ENCODE assay signal across 14 cellular contexts in genomic region chr22:30392661-30393321, GRCh38. TPM values are rescaled to one million over a fixed set of nuclear protein-coding genes. Genes with fewer than 3 reads are reported as not detected.
A peak's percentile ranks its signal among the peaks of the same experiment; 100 is the strongest.
DNase-seq lines count a peak whose midpoint lies in the region; ATAC-seq, FAIRE-seq and TF ChIP-seq lines count a peak whose summit lies in the region.
"Had no signal": no experiment of that assay in that cellular context is flagged by ENCODE, and none has a peak within 500 bp of the region (broad histone marks: within the 10 kb centered on the region; RNA-seq: fewer than 3 reads in every experiment).

No MANE protein-coding gene starts in this region.

- H3K4me1 ChIP-seq in Loucy (ENCODE audit: insufficient read depth, low read length, poor library complexity, severe bottlenecking) (peaks cover 35% of the 10 kb centered on the region), K562 (replicated peaks in 1 of 2; ENCODE audit: control insufficient read depth in 2 of 2, insufficient read depth in 2 of 2, low read length in 2 of 2) (peaks cover 9 to 33% of the 10 kb centered on the region in 2 experiments; a peak in 3 of 5 replicates)

- intact Hi-C loops in K562 (cut with micrococcal nuclease): loop anchor here (5.0 kb wide), 2 partner anchors 55 to 365 kb away; no protein-coding TSS in a partner anchor

- no peaks in the 10 kb centered on the region for H3K27me3 ChIP-seq in Loucy (ENCODE audit: insufficient read depth, low read length, poor library complexity, severe bottlenecking)
- H3K27me3 ChIP-seq in K562 (ENCODE audit: control insufficient read depth in 2 of 2, insufficient read depth in 2 of 2, low read length in 2 of 2): no peaks in the 10 kb centered on the region
- H3K27me3 ChIP-seq: adrenal gland had no signal

- H2AFZ ChIP-seq in Loucy (ENCODE audit: low read length): peak overlapping the region; percentile 65
- no peak overlapping the region for H2AFZ ChIP-seq in K562 (ENCODE audit: low read depth, low read length)

- TF ChIP-seq RAD21 in K562 (CRISPR knock-in tag; conservative IDR thresholded peaks at IDR 0.05 in 1 of 2, IDR thresholded peaks at IDR 0.05 in 1 of 2): no peak

- POLR2A ChIA-PET in K562 (lab: Yijun Ruan, JAX): interaction anchor here (0.5 to 1.8 kb wide), 4 partner anchors 17 to 553 kb away, joined by 3 to 4 read pairs (median 4); partner anchors contain the start of genes CCDC157 and SF3A1

- in situ Hi-C loops in K562 (cut with MboI): loop anchor here (5.0 to 25.0 kb wide), 5 partner anchors 35 to 362 kb away; partner anchors contain the start of genes MTFP1 and OSM

- H3F3A ChIP-seq in Loucy (ENCODE audit: low read depth): no peaks in the 10 kb centered on the region

- H3K27ac ChIP-seq in K562 (ENCODE audit: extremely low read depth, low read depth, low read length): no peak overlapping the region
- H3K27ac ChIP-seq: adrenal gland had no signal

- no peak for TF ChIP-seq POLR2A in K562 (conservative IDR thresholded peaks at IDR 0.05)

- H3K9ac ChIP-seq in Loucy (ENCODE audit: low read depth, low read length, poor library complexity, severe bottlenecking) (no peak overlapping the region), K562 (ENCODE audit: insufficient read depth in 1 of 2, low read depth in 2 of 2, low read length in 2 of 2) (peak overlapping the region in 1 of 2 experiments; percentile 64; a peak in 2 of 4 replicates)

- CTCF ChIA-PET in K562 (lab: Yijun Ruan, JAX; ENCODE audit: low intra/inter-chr PET ratio): interaction anchor here (0.5 kb wide), 1 partner anchor 89 kb away, joined by 5 read pairs; no protein-coding TSS in a partner anchor

- BruUV-seq in K562 (replicated peaks; lab: Mats Ljungman, UMichigan): no TSS peak

- H3K9me1 ChIP-seq in K562 (ENCODE audit: control insufficient read depth, insufficient read depth, low read length): no peaks in the 10 kb centered on the region

- peak; percentile 29; the same call in 2 of the 3 replicates for ATAC-seq in K562
- no peak for ATAC-seq in HG03457 (IDR thresholded peaks at IDR 0.05; ENCODE audit: unreplicated experiment)
- ATAC-seq: Right ventricle myocardium inferior had no signal

- no peak overlapping the region for H3K4me3 ChIP-seq in Loucy (ENCODE audit: low read length, poor library complexity, severe bottlenecking)
- H3K4me3 ChIP-seq in K562: no peak overlapping the region
- H3K4me3 ChIP-seq: adrenal gland had no signal

- no peak for TF ChIP-seq EP300 in K562 (IDR thresholded peaks at IDR 0.05; ENCODE audit: low read length)

- H3K36me3 ChIP-seq in Loucy (ENCODE audit: insufficient read depth, low read length): no peaks in the 10 kb centered on the region
- H3K36me3 ChIP-seq in K562 (ENCODE audit: control insufficient read depth, insufficient read depth, low read length): no peaks in the 10 kb centered on the region
- H3K36me3 ChIP-seq: adrenal gland had no signal

- peak; percentile 17 for DNase-seq in NOMO-1 treated with DMSO at 0.1 percent for 48 hours (lab: John Stamatoyannopoulos, UW; ENCODE audit: unreplicated experiment)
- DNase-seq in NOMO-1 (lab: John Stamatoyannopoulos, UW; ENCODE audit: unreplicated experiment in 2 of 2): no peak
- no peak for DNase-seq in K562 (ENCODE audit: extremely low read depth in 1 of 4, low spot score in 3 of 4)
- DNase-seq in retina: peak; percentile 44
- no peak for DNase-seq in DMS79 (lab: John Stamatoyannopoulos, UW)
- DNase-seq in NCI-H1930 (lab: John Stamatoyannopoulos, UW): no peak
- DNase-seq: adrenal gland; naive B cell; NCI-H2171; stimulated activated CD4-positive, alpha-beta T cell treated with anti-CD3 and anti-CD28 coated beads, Interleukin-2, amount 100 ng/mL, for 24 hours had no signal

- no peaks in the 10 kb centered on the region for H3K9me3 ChIP-seq in Loucy (ENCODE audit: insufficient read depth, low read depth, low read length)
- peaks cover 8% of the 10 kb centered on the region; the same call in 1 of the 2 replicates for H3K9me3 ChIP-seq in K562 (replicated peaks; ENCODE audit: control insufficient read depth, insufficient read depth, low read depth, low read length)
- H3K9me3 ChIP-seq: adrenal gland had no signal

- H4K20me1 ChIP-seq in Loucy (ENCODE audit: insufficient read depth, low read length, poor library complexity, severe bottlenecking) (peaks cover 3% of the 10 kb centered on the region), K562 (replicated peaks; ENCODE audit: control insufficient read depth, insufficient read depth, low read length) (0 out of 2 replicates have a peak, but pooled peaks cover 2% of the 10 kb centered on the region)

- no peak for FAIRE-seq in K562 (lab: Jason Lieb, UNC)
- FAIRE-seq: endometrium had no signal

- H3K4me2 ChIP-seq in Loucy (ENCODE audit: low read depth, low read length, poor library complexity, severe bottlenecking) (peak overlapping the region; percentile 20), K562 (ENCODE audit: insufficient read depth, low read length) (no peak overlapping the region)

- TF ChIP-seq CTCF in Loucy (conservative IDR thresholded peaks at IDR 0.05; ENCODE audit: low read length) (no peak), K562 (IDR thresholded peaks at IDR 0.05 in 2 of 3, conservative IDR thresholded peaks at IDR 0.05 in 1 of 3; ENCODE audit: insufficient read depth in 2 of 3, low read depth in 1 of 3, low read length in 3 of 3) (no peak)

- H3K9me2 ChIP-seq in Loucy (replicated peaks; ENCODE audit: low read depth, low read length): no peaks in the 10 kb centered on the region

- 28% methylated on average over 2 of the region's 9 CpGs for WGBS in K562 (ENCODE audit: insufficient coverage, low coverage, missing lambda C conversion rate)

- peaks cover 11% of the 10 kb centered on the region for H3K79me2 ChIP-seq in Loucy (ENCODE audit: insufficient read depth, low read length)
- H3K79me2 ChIP-seq in K562 (ENCODE audit: control insufficient read depth, insufficient read depth, low read length): no peaks in the 10 kb centered on the region

RNA-seq across cellular contexts. Expression of gene SEC14L2, which starts 4.0 kb away (rescaled TPM):
- total RNA-seq in K562 (2011; cell fraction: chromatin; rRNA removed; ENCODE audit: low replicate concordance): 0.44 and 0.46 TPM in 2 replicates
- total RNA-seq in K562 (2011; cell fraction: nucleolus; rRNA removed): 0.67 and 1.1 TPM in 2 replicates
- 0.81 and 1.2 TPM in 2 replicates for total RNA-seq in K562 (2011; cell fraction: nucleoplasm; rRNA removed)
- total RNA-seq in K562 (2014; rRNA removed): 0.05 and 0.08 TPM in 2 replicates
- total RNA-seq in K562 (2014; rRNA removed; fragmentation: Illumina TruSeq; extraction: Trizol): 0.04 and 0.06 TPM in 2 replicates
- total RNA-seq in K562 (2015; rRNA removed; fragmentation: Illumina TruSeq; extraction: Trizol): 0.11 TPM in 2 replicates
- total RNA-seq in K562 (2021): 0.04 and 0.16 TPM in 2 replicates
- polyA plus RNA-seq in K562 (2011; rRNA removed): 0.07 and 0.11 TPM in 2 replicates
- 0.03 and 0.07 TPM in 2 replicates for polyA plus RNA-seq in K562 (2011; cell fraction: cytosol; rRNA removed)
- polyA plus RNA-seq in K562 (2011; cell fraction: nucleus; rRNA removed): 0.23 and 0.29 TPM in 2 replicates
- 0.36 and 0.39 TPM in 2 replicates for polyA plus RNA-seq in K562 (2012)
- 0.06 and 0.12 TPM in 2 replicates for polyA plus RNA-seq in K562 (2014; fragmentation: Illumina TruSeq; extraction: Trizol)
- polyA plus RNA-seq in K562 (2014; fragmentation: Nextera tagmentation; extraction: Ambion mirVana): under 1 TPM; 0.10 to 0.17 TPM
- polyA plus RNA-seq in K562 (2014; rRNA removed): 0.03 TPM in 1 of 2 replicates, not detected in the other
- polyA minus RNA-seq in K562 (2011; rRNA and poly(A)+ RNA removed): 0.21 and 0.46 TPM in 2 replicates
- not detected in 2 replicates for polyA minus RNA-seq in K562 (2011; cell fraction: cytosol; rRNA and poly(A)+ RNA removed)
- polyA minus RNA-seq in K562 (2011; cell fraction: nucleus; rRNA and poly(A)+ RNA removed): 0.54 and 1.3 TPM in 2 replicates

RNA-seq across cellular contexts. Expression of gene RNF215, which starts 5.6 kb away (rescaled TPM):
- total RNA-seq in K562 (2011; cell fraction: chromatin; rRNA removed; ENCODE audit: low replicate concordance): 27.4 and 48.7 TPM in 2 replicates
- 28.0 and 30.2 TPM in 2 replicates for total RNA-seq in K562 (2011; cell fraction: nucleolus; rRNA removed)
- 20.8 and 23.6 TPM in 2 replicates for total RNA-seq in K562 (2011; cell fraction: nucleoplasm; rRNA removed)
- 4.0 and 4.7 TPM in 2 replicates for total RNA-seq in K562 (2014; rRNA removed)
- 1.7 and 2.7 TPM in 2 replicates for total RNA-seq in K562 (2014; rRNA removed; fragmentation: Illumina TruSeq; extraction: Trizol)
- 2.2 and 2.3 TPM in 2 replicates for total RNA-seq in K562 (2015; rRNA removed; fragmentation: Illumina TruSeq; extraction: Trizol)
- 6.8 and 9.2 TPM in 2 replicates for total RNA-seq in K562 (2021)
- 5.6 and 7.1 TPM in 2 replicates for polyA plus RNA-seq in K562 (2011; rRNA removed)
- polyA plus RNA-seq in K562 (2011; cell fraction: cytosol; rRNA removed): 5.7 and 6.6 TPM in 2 replicates
- 45.1 and 65.6 TPM in 2 replicates for polyA plus RNA-seq in K562 (2011; cell fraction: nucleus; rRNA removed)
- polyA plus RNA-seq in K562 (2012): 4.8 and 8.3 TPM in 2 replicates
- polyA plus RNA-seq in K562 (2014; fragmentation: Illumina TruSeq; extraction: Trizol): 2.1 and 3.9 TPM in 2 replicates
- under 1 TPM; 0.08 to 0.10 TPM for polyA plus RNA-seq in K562 (2014; fragmentation: Nextera tagmentation; extraction: Ambion mirVana)
- 7.2 and 9.8 TPM in 2 replicates for polyA plus RNA-seq in K562 (2014; rRNA removed)
- 2.4 and 4.7 TPM in 2 replicates for polyA minus RNA-seq in K562 (2011; rRNA and poly(A)+ RNA removed)
- 4.0 and 6.6 TPM in 2 replicates for polyA minus RNA-seq in K562 (2011; cell fraction: cytosol; rRNA and poly(A)+ RNA removed)
- 7.2 and 8.2 TPM in 2 replicates for polyA minus RNA-seq in K562 (2011; cell fraction: nucleus; rRNA and poly(A)+ RNA removed)

RNA-seq across cellular contexts. Expression of gene MTFP1, which starts 32.8 kb away (rescaled TPM):
- 10.0 and 26.7 TPM in 2 replicates for total RNA-seq in K562 (2011; cell fraction: chromatin; rRNA removed; ENCODE audit: low replicate concordance)
- 43.5 and 54.1 TPM in 2 replicates for total RNA-seq in K562 (2011; cell fraction: nucleolus; rRNA removed)
- total RNA-seq in K562 (2011; cell fraction: nucleoplasm; rRNA removed): 28.7 and 33.9 TPM in 2 replicates
- total RNA-seq in K562 (2014; rRNA removed) (52.0 and 66.0 TPM in 2 replicates), K562 (2014; rRNA removed; fragmentation: Illumina TruSeq; extraction: Trizol) (25.2 and 30.1 TPM in 2 replicates), K562 (2015; rRNA removed; fragmentation: Illumina TruSeq; extraction: Trizol) (34.0 and 38.4 TPM in 2 replicates), K562 (2021) (43.3 and 45.8 TPM in 2 replicates)
- polyA plus RNA-seq in K562 (2011; rRNA removed) (24.0 and 37.7 TPM in 2 replicates), K562 (2014; fragmentation: Illumina TruSeq; extraction: Trizol) (22.5 and 35.0 TPM in 2 replicates), K562 (2014; fragmentation: Nextera tagmentation; extraction: Ambion mirVana) (10 to 100 TPM; 10.7 to 17.5 TPM), K562 (2014; rRNA removed) (41.8 and 42.0 TPM in 2 replicates)
- 52.1 and 102 TPM in 2 replicates for polyA plus RNA-seq in K562 (2011; cell fraction: cytosol; rRNA removed)
- polyA plus RNA-seq in K562 (2011; cell fraction: nucleus; rRNA removed): 36.8 and 44.5 TPM in 2 replicates
- polyA plus RNA-seq in K562 (2012): 37.8 and 39.6 TPM in 2 replicates
- 12.5 and 13.8 TPM in 2 replicates for polyA minus RNA-seq in K562 (2011; rRNA and poly(A)+ RNA removed)
- polyA minus RNA-seq in K562 (2011; cell fraction: cytosol; rRNA and poly(A)+ RNA removed): 18.5 and 20.8 TPM in 2 replicates
- 19.5 and 23.8 TPM in 2 replicates for polyA minus RNA-seq in K562 (2011; cell fraction: nucleus; rRNA and poly(A)+ RNA removed)

RNA-seq across cellular contexts. Expression of gene CCDC157, which starts 36.0 kb away (rescaled TPM):
- 1.1 and 2.6 TPM in 2 replicates for total RNA-seq in K562 (2011; cell fraction: chromatin; rRNA removed; ENCODE audit: low replicate concordance)
- 2.2 and 2.4 TPM in 2 replicates for total RNA-seq in K562 (2011; cell fraction: nucleolus; rRNA removed)
- total RNA-seq in K562 (2011; cell fraction: nucleoplasm; rRNA removed): 1.3 and 1.4 TPM in 2 replicates
- total RNA-seq in K562 (2014; rRNA removed) (1.00 and 1.0 TPM in 2 replicates), K562 (2014; rRNA removed; fragmentation: Illumina TruSeq; extraction: Trizol) (0.18 and 0.22 TPM in 2 replicates), K562 (2015; rRNA removed; fragmentation: Illumina TruSeq; extraction: Trizol) (0.34 and 0.47 TPM in 2 replicates), K562 (2021) (0.80 and 0.85 TPM in 2 replicates)
- polyA plus RNA-seq in K562 (2011; rRNA removed) (1.3 and 1.4 TPM in 2 replicates), K562 (2014; fragmentation: Illumina TruSeq; extraction: Trizol) (0.68 and 0.94 TPM in 2 replicates), K562 (2014; fragmentation: Nextera tagmentation; extraction: Ambion mirVana) (under 1 TPM; 0.04 to 0.18 TPM), K562 (2014; rRNA removed) (0.85 and 0.95 TPM in 2 replicates)
- polyA plus RNA-seq in K562 (2011; cell fraction: cytosol; rRNA removed): 2.2 and 3.5 TPM in 2 replicates
- 1.9 and 3.3 TPM in 2 replicates for polyA plus RNA-seq in K562 (2011; cell fraction: nucleus; rRNA removed)
- 0.96 and 1.1 TPM in 2 replicates for polyA plus RNA-seq in K562 (2012)
- polyA minus RNA-seq in K562 (2011; rRNA and poly(A)+ RNA removed): 0.33 and 0.46 TPM in 2 replicates
- not detected in 2 replicates for polyA minus RNA-seq in K562 (2011; cell fraction: cytosol; rRNA and poly(A)+ RNA removed)
- polyA minus RNA-seq in K562 (2011; cell fraction: nucleus; rRNA and poly(A)+ RNA removed): 0.67 and 1.8 TPM in 2 replicates

RNA-seq across cellular contexts. Expression of gene SF3A1, which starts 36.1 kb away (rescaled TPM):
- total RNA-seq in K562 (2011; cell fraction: chromatin; rRNA removed; ENCODE audit: low replicate concordance): 97.8 and 155 TPM in 2 replicates
- 57.5 and 59.2 TPM in 2 replicates for total RNA-seq in K562 (2011; cell fraction: nucleolus; rRNA removed)
- 64.3 and 68.5 TPM in 2 replicates for total RNA-seq in K562 (2011; cell fraction: nucleoplasm; rRNA removed)
- total RNA-seq in K562 (2014; rRNA removed): 53.7 and 89.0 TPM in 2 replicates
- total RNA-seq in K562 (2014; rRNA removed; fragmentation: Illumina TruSeq; extraction: Trizol): 12.3 and 12.8 TPM in 2 replicates
- 13.0 and 21.3 TPM in 2 replicates for total RNA-seq in K562 (2015; rRNA removed; fragmentation: Illumina TruSeq; extraction: Trizol)
- 223 and 228 TPM in 2 replicates for total RNA-seq in K562 (2021)
- 8.6 and 29.3 TPM in 2 replicates for polyA plus RNA-seq in K562 (2011; rRNA removed)
- polyA plus RNA-seq in K562 (2011; cell fraction: cytosol; rRNA removed): 13.3 and 16.5 TPM in 2 replicates
- polyA plus RNA-seq in K562 (2011; cell fraction: nucleus; rRNA removed): 39.0 and 54.0 TPM in 2 replicates
- polyA plus RNA-seq in K562 (2012): 151 and 159 TPM in 2 replicates
- 113 and 116 TPM in 2 replicates for polyA plus RNA-seq in K562 (2014; fragmentation: Illumina TruSeq; extraction: Trizol)
- polyA plus RNA-seq in K562 (2014; fragmentation: Nextera tagmentation; extraction: Ambion mirVana): 1 to 10 TPM; 6.7 to 8.2 TPM
- polyA plus RNA-seq in K562 (2014; rRNA removed): 29.4 and 38.3 TPM in 2 replicates
- polyA minus RNA-seq in K562 (2011; rRNA and poly(A)+ RNA removed): 25.9 and 43.8 TPM in 2 replicates
- 99.3 and 217 TPM in 2 replicates for polyA minus RNA-seq in K562 (2011; cell fraction: cytosol; rRNA and poly(A)+ RNA removed)
- 39.0 and 40.8 TPM in 2 replicates for polyA minus RNA-seq in K562 (2011; cell fraction: nucleus; rRNA and poly(A)+ RNA removed)

Comparison
In these comparisons a context has a peak if more than half of its experiments do, and no peak if none do; other contexts are left out.
1. DNase-seq: peak in NOMO-1 treated with DMSO at 0.1 percent for 48 hours (single experiment) and retina (single experiment); none in NOMO-1 (0 of 2), K562 (0 of 4), DMS79 (single experiment) and NCI-H1930 (0 of 2).